24 cellular contexts compared by ENCODE assay signal in genomic region chr5:76462097-76462702, GRCh38.
"Had no signal": no experiment of that assay in that cellular context is flagged by ENCODE, and none has a peak within 500 bp of the region (broad histone marks: within the 10 kb centered on the region; RNA-seq: fewer than 3 reads in every experiment).

No MANE protein-coding gene starts in this region.

- H3K9me3 Mint-ChIP-seq: activated B cell treated with CpG ODN at 0.5 μM for 24 hours; activated CD4-positive, alpha-beta memory T cell treated with anti-CD3 and anti-CD28 coated beads for 36 hours had no signal

- H3K4me1 Mint-ChIP-seq: activated B cell treated with CpG ODN at 0.5 μM for 24 hours had no signal

- H3K4me3 ChIP-seq: adrenal gland had no signal

- DNase-seq: activated B cell treated with CpG ODN at 0.5 μM for 24 hours; activated CD4-positive, alpha-beta memory T cell treated with anti-CD3 and anti-CD28 coated beads for 36 hours; activated CD4-positive, alpha-beta T cell treated with anti-CD3 and anti-CD28 coated beads for 1 hour; activated CD4-positive, alpha-beta T cell treated with anti-CD3 and anti-CD28 coated beads, Interleukin-2, amount 10 ng/mL, durations not matched to agents 7 days and 5 days; activated CD8-positive, alpha-beta memory T cell treated with anti-CD3 and anti-CD28 coated beads for 24 hours; activated gamma-delta T cell treated with Interleukin-2 at 50 U/mL for 16 hours; activated naive CD4-positive, alpha-beta T cell treated with anti-CD3 and anti-CD28 coated beads, Interleukin-2, amount 50 U/mL, for 16 hours; activated naive CD8-positive, alpha-beta T cell treated with anti-CD3 and anti-CD28 coated beads, Interleukin-2, amount 10 ng/mL, durations not matched to agents 7 days and 5 days; activated T-cell treated with anti-CD3 and anti-CD28 coated beads, Interleukin-2, amount 50 U/mL, for 48 hours; adrenal gland; anterior cingulate cortex; KG1; NCI-H1092; NCI-H1417; NCI-H1930; NCI-H2171; NCI-H226; NCI-H526; NCI-H82; SIG-M5; T-helper 2 cell; T1000 had no signal

- H3K27ac Mint-ChIP-seq: activated B cell treated with CpG ODN at 0.5 μM for 24 hours; activated CD4-positive, alpha-beta memory T cell treated with anti-CD3 and anti-CD28 coated beads for 36 hours; activated CD4-positive, alpha-beta T cell treated with anti-CD3 and anti-CD28 coated beads, Interleukin-2, amount 10 ng/mL, durations not matched to agents 7 days and 5 days; activated naive CD8-positive, alpha-beta T cell treated with anti-CD3 and anti-CD28 coated beads, Interleukin-2, amount 10 ng/mL, durations not matched to agents 7 days and 5 days; activated T-helper 2 cell treated with anti-CD3 and anti-CD28 coated beads, Interferon-gamma antibody, Interleukin-2, Interleukin-4, amounts not matched to agents 10 μg/mL and 5 μg/mL and 100 μg/mL, durations not matched to agents 14 hours and 24 hours and 36 hours; IgD-negative memory B cell had no signal

- H3K27ac ChIP-seq: adrenal gland had no signal

- H3K27me3 Mint-ChIP-seq: activated B cell treated with CpG ODN at 0.5 μM for 24 hours; activated CD4-positive, alpha-beta memory T cell treated with anti-CD3 and anti-CD28 coated beads for 36 hours; activated CD4-positive, alpha-beta T cell treated with anti-CD3 and anti-CD28 coated beads, Interleukin-2, amount 10 ng/mL, durations not matched to agents 7 days and 5 days; activated naive CD8-positive, alpha-beta T cell treated with anti-CD3 and anti-CD28 coated beads, Interleukin-2, amount 10 ng/mL, durations not matched to agents 7 days and 5 days; IgD-negative memory B cell had no signal

- H3K4me3 Mint-ChIP-seq: activated B cell treated with CpG ODN at 0.5 μM for 24 hours; activated CD4-positive, alpha-beta memory T cell treated with anti-CD3 and anti-CD28 coated beads for 36 hours; activated CD4-positive, alpha-beta T cell treated with anti-CD3 and anti-CD28 coated beads, Interleukin-2, amount 10 ng/mL, durations not matched to agents 7 days and 5 days; activated naive CD8-positive, alpha-beta T cell treated with anti-CD3 and anti-CD28 coated beads, Interleukin-2, amount 10 ng/mL, durations not matched to agents 7 days and 5 days; IgD-negative memory B cell had no signal

- H3K27me3 ChIP-seq: adrenal gland had no signal
